ENCODE assay signal across 10 cellular contexts in genomic region chr2:241540391-241540765, GRCh38. TPM values are rescaled to one million over a fixed set of nuclear protein-coding genes. Genes with fewer than 3 reads are reported as not detected.
DNase-seq lines count a peak whose midpoint lies in the region; ATAC-seq, FAIRE-seq and TF ChIP-seq lines count a peak whose summit lies in the region.
"Had no signal": no experiment of that assay in that cellular context is flagged by ENCODE, and none has a peak within 500 bp of the region (broad histone marks: within the 10 kb centered on the region; RNA-seq: fewer than 3 reads in every experiment).

No MANE protein-coding gene starts in this region.

- no peak for FAIRE-seq in urothelium cell line (lab: Jason Lieb, UNC)

- CTCF ChIA-PET in CD8-positive, alpha-beta T cell (lab: Charles Lee), result no interaction called here
- CTCF ChIA-PET in PC-9 (lab: Charles Lee), result no interaction called here
- CTCF ChIA-PET in activated CD8-positive, alpha-beta memory T cell treated with anti-CD3 and anti-CD28 coated beads, Interleukin-2, amount 10 ng/mL, durations not matched to agents 7 days and 5 days (lab: Charles Lee), result interaction anchor here (1.1 to 1.4 kb wide), 2 partner anchors 34 to 148 kb away, joined by 3 read pairs; no protein-coding TSS in a partner anchor

- peak overlapping the region; percentile 70 for H3K4me3 Mint-ChIP-seq in CD8-positive, alpha-beta T cell
- no peak overlapping the region for H3K4me3 Mint-ChIP-seq in progenitor cell of endocrine pancreas (ENCODE audit: low read depth)
- H3K4me3 Mint-ChIP-seq in activated CD8-positive, alpha-beta memory T cell treated with anti-CD3 and anti-CD28 coated beads, Interleukin-2, amount 10 ng/mL, durations not matched to agents 7 days and 5 days, result no peak overlapping the region

- peaks cover 10% of the 10 kb centered on the region for H3K27me3 ChIP-seq in CD8-positive, alpha-beta T cell (ENCODE audit: insufficient read depth, low read length)
- no peaks in the 10 kb centered on the region for H3K27me3 ChIP-seq in PC-9 (ENCODE audit: insufficient read depth, low read depth)

- H2AFZ ChIP-seq in PC-9, result peak overlapping the region; percentile 76; the same call in 1 of the 2 replicates

- H3K4me1 Mint-ChIP-seq in CD8-positive, alpha-beta T cell (ENCODE audit: low read depth), result peaks cover 3% of the 10 kb centered on the region
- peaks cover 9% of the 10 kb centered on the region for H3K4me1 Mint-ChIP-seq in progenitor cell of endocrine pancreas (ENCODE audit: low read depth)
- peaks cover 3% of the 10 kb centered on the region for H3K4me1 Mint-ChIP-seq in activated CD8-positive, alpha-beta memory T cell treated with anti-CD3 and anti-CD28 coated beads, Interleukin-2, amount 10 ng/mL, durations not matched to agents 7 days and 5 days

- BruUV-seq in PC-9 (replicated peaks; lab: Mats Ljungman, UMichigan), result no TSS peak

- peaks cover 5% of the 10 kb centered on the region for H3K4me1 ChIP-seq in CD8-positive, alpha-beta T cell (ENCODE audit: insufficient read depth, low read length)
- H3K4me1 ChIP-seq in PC-9 (replicated peaks; ENCODE audit: insufficient read depth), result no peaks in the 10 kb centered on the region; the same call in 1 of the 2 replicates

- no peak overlapping the region for H3K27ac ChIP-seq in CD8-positive, alpha-beta T cell (ENCODE audit: low read depth, low read length)
- no peak overlapping the region for H3K27ac ChIP-seq in PC-9

- ATAC-seq in CD8-positive, alpha-beta T cell, result no peak
- no peak for ATAC-seq in HG03025 (IDR thresholded peaks at IDR 0.05; ENCODE audit: low FRiP score, unreplicated experiment)
- no peak for ATAC-seq in activated CD8-positive, alpha-beta memory T cell treated with anti-CD3 and anti-CD28 coated beads, Interleukin-2, amount 10 ng/mL, durations not matched to agents 7 days and 5 days

- no peak overlapping the region for H3K4me3 ChIP-seq in CD8-positive, alpha-beta T cell (ENCODE audit: low read depth, low read length)
- H3K4me3 ChIP-seq in PC-9 (peak overlapping the region; percentile 54; the same call in 1 of the 2 replicates), fibroblast of pulmonary artery (replicated peaks; ENCODE audit: low read depth, low read length) (peak overlapping the region; percentile 47)

- no peaks in the 10 kb centered on the region for H3K36me3 Mint-ChIP-seq in CD8-positive, alpha-beta T cell
- H3K36me3 Mint-ChIP-seq in progenitor cell of endocrine pancreas (ENCODE audit: insufficient read depth), result no peaks in the 10 kb centered on the region
- no peaks in the 10 kb centered on the region for H3K36me3 Mint-ChIP-seq in activated CD8-positive, alpha-beta memory T cell treated with anti-CD3 and anti-CD28 coated beads, Interleukin-2, amount 10 ng/mL, durations not matched to agents 7 days and 5 days

- no peaks in the 10 kb centered on the region for H3K79me2 ChIP-seq in PC-9 (ENCODE audit: low read depth)

- peaks cover 23% of the 10 kb centered on the region for H3K27me3 Mint-ChIP-seq in CD8-positive, alpha-beta T cell (ENCODE audit: low read depth)
- H3K27me3 Mint-ChIP-seq in progenitor cell of endocrine pancreas, result peaks cover 40% of the 10 kb centered on the region
- peaks cover 26% of the 10 kb centered on the region for H3K27me3 Mint-ChIP-seq in activated CD8-positive, alpha-beta memory T cell treated with anti-CD3 and anti-CD28 coated beads, Interleukin-2, amount 10 ng/mL, durations not matched to agents 7 days and 5 days

- no peak for DNase-seq in CD8-positive, alpha-beta T cell
- peak; percentile 50 to 58 for DNase-seq in PC-9
- no peak for DNase-seq in fibroblast of pulmonary artery (ENCODE audit: low read depth)
- DNase-seq in progenitor cell of endocrine pancreas (ENCODE audit: low spot score, unreplicated experiment), result no peak
- DNase-seq in NCI-H1048 (lab: John Stamatoyannopoulos, UW), result no peak
- DNase-seq in urothelium cell line (ENCODE audit: low spot score), result no peak
- no peak for DNase-seq in activated CD8-positive, alpha-beta memory T cell treated with anti-CD3 and anti-CD28 coated beads, Interleukin-2, amount 10 ng/mL, durations not matched to agents 7 days and 5 days
- DNase-seq: NCI-H510A treated with DMSO at 0.1 percent for 48 hours, sigmoid colon had no signal

- H3K27ac Mint-ChIP-seq in CD8-positive, alpha-beta T cell, result no peak overlapping the region
- peak overlapping the region; percentile 51 for H3K27ac Mint-ChIP-seq in progenitor cell of endocrine pancreas
- H3K27ac Mint-ChIP-seq in activated CD8-positive, alpha-beta memory T cell treated with anti-CD3 and anti-CD28 coated beads, Interleukin-2, amount 10 ng/mL, durations not matched to agents 7 days and 5 days, result no peak overlapping the region

- H3K9me3 Mint-ChIP-seq in CD8-positive, alpha-beta T cell, result no peaks in the 10 kb centered on the region
- H3K9me3 Mint-ChIP-seq in progenitor cell of endocrine pancreas (ENCODE audit: low read depth), result no peaks in the 10 kb centered on the region
- no peaks in the 10 kb centered on the region for H3K9me3 Mint-ChIP-seq in activated CD8-positive, alpha-beta memory T cell treated with anti-CD3 and anti-CD28 coated beads, Interleukin-2, amount 10 ng/mL, durations not matched to agents 7 days and 5 days (ENCODE audit: low read depth)

- peak overlapping the region; percentile 85 for H3K4me2 ChIP-seq in PC-9

- intact Hi-C loops in CD8-positive, alpha-beta T cell (cut with DNase I, micrococcal nuclease), result loop anchor here (2.0 kb wide), 2 partner anchors 32 to 68 kb away; partner anchors contain the start of gene STK25 (in 1 of the 2)
- intact Hi-C loops in PC-9 (cut with micrococcal nuclease; ENCODE audit: unreplicated experiment), result loop anchor here (10.0 kb wide), 1 partner anchor 164 kb away; the partner anchor contains the start of gene ING5

- H3K9me3 ChIP-seq in CD8-positive, alpha-beta T cell (ENCODE audit: low read length), result no peaks in the 10 kb centered on the region
- no peaks in the 10 kb centered on the region for H3K9me3 ChIP-seq in PC-9 (ENCODE audit: insufficient read depth, low read depth)
- H3K9me3 ChIP-seq: sigmoid colon had no signal

- POLR2A ChIA-PET in CD8-positive, alpha-beta T cell (lab: Charles Lee), result interaction anchor here (0.6 kb wide), 2 partner anchors 18 to 86 kb away, joined by 3 read pairs; no protein-coding TSS in a partner anchor
- POLR2A ChIA-PET in PC-9 (lab: Charles Lee; ENCODE audit: unreplicated experiment), result interaction anchor here (0.5 to 0.9 kb wide), 2 partner anchors 8 to 21 kb away, joined by 3 to 5 read pairs; no protein-coding TSS in a partner anchor

- peaks cover 15% of the 10 kb centered on the region; the same call in 1 of the 2 replicates for H3F3A ChIP-seq in PC-9 (ENCODE audit: insufficient read depth, low read depth)

- no peaks in the 10 kb centered on the region for H3K36me3 ChIP-seq in CD8-positive, alpha-beta T cell (ENCODE audit: insufficient read depth, low read length)
- no peaks in the 10 kb centered on the region for H3K36me3 ChIP-seq in PC-9 (ENCODE audit: low read depth)
- H3K36me3 ChIP-seq: sigmoid colon had no signal

- no peak for TF ChIP-seq CTCF in CD8-positive, alpha-beta T cell (IDR thresholded peaks at IDR 0.05)
- TF ChIP-seq CTCF in PC-9 (conservative IDR thresholded peaks at IDR 0.05) (no peak), fibroblast of pulmonary artery (IDR thresholded peaks at IDR 0.05; ENCODE audit: low read length, missing control alignments) (no peak), progenitor cell of endocrine pancreas (IDR thresholded peaks at IDR 0.05; ENCODE audit: unreplicated experiment) (no peak)

- no peaks in the 10 kb centered on the region for H4K20me1 ChIP-seq in PC-9 (ENCODE audit: insufficient read depth)

- no peaks in the 10 kb centered on the region for H3K9me2 ChIP-seq in PC-9 (ENCODE audit: insufficient read depth)

RNA-seq across cellular contexts. Expression of gene BOK, which starts 18.2 kb away (rescaled TPM):
- not detected for total RNA-seq in CD8-positive, alpha-beta T cell
- total RNA-seq in PC-9 (2021) (72.8 and 107 TPM in 2 replicates), progenitor cell of endocrine pancreas (8.0 and 10.2 TPM in 2 replicates)
- not detected for total RNA-seq in activated CD8-positive, alpha-beta memory T cell treated with anti-CD3 and anti-CD28 coated beads, Interleukin-2, amount 10 ng/mL, durations not matched to agents 7 days and 5 days

RNA-seq across cellular contexts. Expression of gene STK25, which starts 32.0 kb away (rescaled TPM):
- total RNA-seq in CD8-positive, alpha-beta T cell, result 10 to 100 TPM; 58.7 to 66.4 TPM
- total RNA-seq in PC-9 (2021) (201 and 268 TPM in 2 replicates), progenitor cell of endocrine pancreas (217 and 226 TPM in 2 replicates)
- total RNA-seq in activated CD8-positive, alpha-beta memory T cell treated with anti-CD3 and anti-CD28 coated beads, Interleukin-2, amount 10 ng/mL, durations not matched to agents 7 days and 5 days, result 100 to 1,000 TPM; 108 to 130 TPM

Comparison
In these comparisons a context has a peak if more than half of its experiments do, and no peak if none do; other contexts are left out.
1. DNase-seq: peak in PC-9 (2 of 2); none in CD8-positive, alpha-beta T cell (0 of 7), fibroblast of pulmonary artery (single experiment), progenitor cell of endocrine pancreas (single experiment), NCI-H1048 (single experiment), urothelium cell line (single experiment) and activated CD8-positive, alpha-beta memory T cell treated with anti-CD3 and anti-CD28 coated beads, Interleukin-2, amount 10 ng/mL, durations not matched to agents 7 days and 5 days (single experiment).